26 cellular contexts compared by ENCODE assay signal in genomic region chr7:102049765-102050164, GRCh38.
"Had no signal": no experiment of that assay in that cellular context is flagged by ENCODE, and none has a peak within 500 bp of the region (broad histone marks: within the 10 kb centered on the region; RNA-seq: fewer than 3 reads in every experiment).

No MANE protein-coding gene starts in this region.

- H3K36me3 ChIP-seq: left ventricle myocardium inferior, lower lobe of right lung, neural progenitor cell, suprapubic skin had no signal

- H3K27ac ChIP-seq: dorsolateral prefrontal cortex, left ventricle myocardium inferior, lower lobe of right lung, neural progenitor cell, psoas muscle, skin epidermis, spleen, suprapubic skin had no signal

- H3K27me3 ChIP-seq: dorsolateral prefrontal cortex, neural progenitor cell, spleen, suprapubic skin had no signal

- H3K9me3 Mint-ChIP-seq: stimulated activated naive CD8-positive, alpha-beta T cell treated with anti-CD3 and anti-CD28 coated beads, Interleukin-15, amount 100 ng/mL, for 72 hours had no signal

- H3K4me2 ChIP-seq: neural progenitor cell had no signal

- H3K27ac Mint-ChIP-seq: immature natural killer cell, mesothelial cell of epicardium, neural progenitor cell, type B pancreatic cell had no signal

- H3K4me3 ChIP-seq: dorsolateral prefrontal cortex, left ventricle myocardium inferior, lower lobe of right lung, mucosa of descending colon, neural progenitor cell, psoas muscle, skin epidermis, spleen, suprapubic skin had no signal

- DNase-seq: effector CD4-positive, alpha-beta T cell; hypothalamus; immature natural killer cell; islet precursor cell; kidney glomerular epithelial cell; left colon; left ventricle myocardium inferior; lower lobe of right lung; mucosa of descending colon; naive B cell; nucleus accumbens; psoas muscle; right cardiac atrium; spleen; stimulated activated CD4-positive, alpha-beta T cell treated with anti-CD3 and anti-CD28 coated beads, Interleukin-2, amount 100 ng/mL, for 48 hours; stimulated activated CD8-positive, alpha-beta memory T cell treated with anti-CD3 and anti-CD28 coated beads, Interleukin-4, amount 100 ng/mL, for 48 hours; stimulated activated naive CD4-positive, alpha-beta T cell; stimulated activated naive CD8-positive, alpha-beta T cell treated with anti-CD3 and anti-CD28 coated beads, Interleukin-15, amount 100 ng/mL, for 72 hours had no signal

- H3K27me3 Mint-ChIP-seq: memory B cell; naive B cell; stimulated activated naive CD8-positive, alpha-beta T cell treated with anti-CD3 and anti-CD28 coated beads, Interleukin-15, amount 100 ng/mL, for 72 hours; type B pancreatic cell had no signal

- H3K4me3 Mint-ChIP-seq: immature natural killer cell; memory B cell; mesothelial cell of epicardium; naive B cell; nephron; neural progenitor cell; stimulated activated naive CD8-positive, alpha-beta T cell treated with anti-CD3 and anti-CD28 coated beads, Interleukin-15, amount 100 ng/mL, for 72 hours; type B pancreatic cell had no signal

- H3K9me3 ChIP-seq: mucosa of descending colon, psoas muscle had no signal

- ATAC-seq: left colon; lower lobe of right lung; mucosa of descending colon; psoas muscle; stimulated activated naive CD8-positive, alpha-beta T cell treated with anti-CD3 and anti-CD28 coated beads, Interleukin-15, amount 100 ng/mL, for 72 hours had no signal

- H3K9ac ChIP-seq: neural progenitor cell had no signal

- H2AFZ ChIP-seq: neural progenitor cell had no signal
